Comparison of ENCODE assay signal across 1 cellular context in genomic region chr1:156357977-156358376, GRCh38.
"Had no signal": no experiment of that assay in that cellular context is flagged by ENCODE, and none has a peak within 500 bp of the region (broad histone marks: within the 10 kb centered on the region; RNA-seq: fewer than 3 reads in every experiment).

No MANE protein-coding gene starts in this region.

- ATAC-seq: GM12878 had no signal

- H3K4me3 ChIP-seq: GM12878 had no signal
